ENCODE assay signal across 9 cellular contexts in the genomic region with DNA sequence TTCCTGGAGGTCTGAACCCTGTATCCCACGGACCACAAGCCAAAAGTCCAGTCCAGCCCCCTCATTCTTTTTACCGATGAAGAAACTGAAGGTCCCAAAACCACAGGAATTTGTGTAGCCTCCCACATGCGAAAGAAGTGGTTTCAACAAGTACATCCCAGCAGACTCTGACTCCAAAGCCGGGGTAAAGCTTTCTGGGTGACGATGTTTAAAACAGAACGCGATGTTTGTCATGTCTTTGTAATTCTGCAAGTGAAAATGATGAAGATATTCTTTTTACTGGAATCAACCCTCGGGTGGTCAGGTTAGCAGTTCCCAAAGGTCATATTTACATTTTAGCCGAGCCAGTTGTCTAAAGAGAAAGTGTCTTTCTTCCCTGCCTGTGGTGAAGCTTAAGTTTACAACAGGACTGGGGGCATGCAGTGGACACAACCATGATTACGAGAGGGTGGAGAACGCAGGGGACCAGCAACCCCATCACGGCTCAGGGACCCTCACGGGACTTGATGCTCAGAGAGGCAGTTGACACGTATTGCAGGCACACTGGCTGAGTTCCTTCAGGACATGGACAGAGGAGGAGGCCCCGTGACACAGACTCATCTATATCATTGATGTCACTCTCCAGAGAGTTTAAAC. TPM values are rescaled to one million over a fixed set of nuclear protein-coding genes. Genes with fewer than 3 reads are reported as not detected.
A peak's percentile ranks its signal among the peaks of the same experiment; 100 is the strongest.
DNase-seq lines count a peak whose midpoint lies in the region; ATAC-seq and TF ChIP-seq lines count a peak whose summit lies in the region.
"Had no signal": no experiment of that assay in that cellular context is flagged by ENCODE, and none has a peak within 500 bp of the region (broad histone marks: within the 10 kb centered on the region; RNA-seq: fewer than 3 reads in every experiment).

No MANE protein-coding gene starts in this region.

- no TSS peak for BruUV-seq in OCI-LY7 (replicated peaks; lab: Mats Ljungman, UMichigan)

- no peak overlapping the region for H2BK12ac ChIP-seq in trophoblast cell (ENCODE audit: low read length)

- CTCF ChIA-PET in OCI-LY7 (lab: Charles Lee; ENCODE audit: unreplicated experiment): no interaction called here

- H3K79me2 ChIP-seq in OCI-LY7 (ENCODE audit: insufficient read depth, low read depth, low read length): no peaks in the 10 kb centered on the region
- H3K79me2 ChIP-seq in trophoblast cell (ENCODE audit: control insufficient read depth, insufficient read depth, low read length, poor library complexity): no peaks in the 10 kb centered on the region

- no peak overlapping the region for H3K14ac ChIP-seq in trophoblast cell (ENCODE audit: low read length)

- H4K8ac ChIP-seq in trophoblast cell (ENCODE audit: low read depth, low read length): no peak overlapping the region

- H4K91ac ChIP-seq in trophoblast cell (ENCODE audit: low read depth, low read length): no peak overlapping the region

- POLR2A ChIA-PET in OCI-LY7 (lab: Charles Lee): interaction anchor here (0.8 kb wide), 1 partner anchor 12 kb away, joined by 4 read pairs; no protein-coding TSS in a partner anchor

- DNase-seq in A172 (ENCODE audit: low spot score) (peak; percentile 34), OCI-LY7 (ENCODE audit: low spot score) (no peak), endodermal cell (peak; percentile 41), trophoblast cell (no peak), DMS153 treated with DMSO at 0.1 percent for 48 hours (lab: John Stamatoyannopoulos, UW; ENCODE audit: unreplicated experiment) (no peak)
- DNase-seq: T-cell had no signal

- H2AK5ac ChIP-seq in trophoblast cell (ENCODE audit: low read length): no peak overlapping the region

- no peak overlapping the region for H4K12ac ChIP-seq in trophoblast cell (ENCODE audit: low read depth, low read length)

- H3K36me3 ChIP-seq in OCI-LY7 (ENCODE audit: insufficient read depth, low read length) (no peaks in the 10 kb centered on the region), endodermal cell (ENCODE audit: control insufficient read depth, insufficient read depth, low read length) (no peaks in the 10 kb centered on the region), trophoblast cell (ENCODE audit: control insufficient read depth in 1 of 2, insufficient read depth in 2 of 2, low read length in 2 of 2) (no peaks in the 10 kb centered on the region)

- H3K9me2 ChIP-seq in OCI-LY7 (ENCODE audit: insufficient read depth, low read length): no peaks in the 10 kb centered on the region

- peak overlapping the region; percentile 96 for H3K4me2 ChIP-seq in OCI-LY7 (ENCODE audit: low read length)
- H3K4me2 ChIP-seq in trophoblast cell (ENCODE audit: low read length): no peak overlapping the region

- H3K4me3 ChIP-seq in GM12875 (ENCODE audit: low read depth, low read length) (peak overlapping the region; percentile 6), OCI-LY7 (ENCODE audit: low read depth, low read length, poor library complexity, severe bottlenecking) (peak overlapping the region; percentile 48), endodermal cell (ENCODE audit: low read length) (no peak overlapping the region), trophoblast cell (ENCODE audit: low read depth, low read length) (no peak overlapping the region)

- H3K23ac ChIP-seq in trophoblast cell (ENCODE audit: low read length): no peak overlapping the region

- H2AFZ ChIP-seq in OCI-LY7 (ENCODE audit: low read length) (peak overlapping the region; percentile 86; the same call in 1 of the 2 replicates), trophoblast cell (ENCODE audit: insufficient read depth, low read length, poor library complexity) (no peak overlapping the region)

- peaks cover 11% of the 10 kb centered on the region for H3K4me1 Mint-ChIP-seq in endodermal cell

- H2BK5ac ChIP-seq in trophoblast cell (ENCODE audit: low read depth, low read length, poor library complexity): no peak overlapping the region

- H3K27me3 Mint-ChIP-seq in endodermal cell (ENCODE audit: insufficient read depth): no peaks in the 10 kb centered on the region

- H3K9ac ChIP-seq in endodermal cell (ENCODE audit: extremely low read depth, low read length, poor library complexity, severe bottlenecking) (no peak overlapping the region), trophoblast cell (ENCODE audit: low read length) (no peak overlapping the region)

- 91% methylated on average over 15 of the region's 15 CpGs for WGBS in endodermal cell (ENCODE audit: insufficient coverage in 1 of 2, insufficient read length in 1 of 2), 2 experiments
- WGBS in trophoblast cell (ENCODE audit: extremely low coverage, insufficient coverage, insufficient read length): no CpG with 5 or more reads among the region's 15 CpGs

- no peak overlapping the region for H3K4ac ChIP-seq in trophoblast cell (ENCODE audit: low read depth, low read length)

- peak overlapping the region; percentile 89 for H3K27ac ChIP-seq in OCI-LY7 (ENCODE audit: low read depth, low read length, poor library complexity, severe bottlenecking)
- H3K27ac ChIP-seq in endodermal cell (ENCODE audit: low read depth, low read length): no peak overlapping the region
- H3K27ac ChIP-seq in trophoblast cell (ENCODE audit: low read depth, low read length): no peak overlapping the region

- no peak overlapping the region for H3K18ac ChIP-seq in trophoblast cell (ENCODE audit: low read length)

- no peaks in the 10 kb centered on the region for H4K20me1 ChIP-seq in OCI-LY7 (ENCODE audit: insufficient read depth, low read length)

- no peak overlapping the region for H3K27ac Mint-ChIP-seq in endodermal cell
- H3K27ac Mint-ChIP-seq: T-cell had no signal

- intact Hi-C loops in OCI-LY7 (cut with micrococcal nuclease; ENCODE audit: unreplicated experiment): loop anchor here (2.0 to 5.0 kb wide), 2 partner anchors 19 to 81 kb away; a partner anchor contains a TSS

- no peak overlapping the region for H2BK120ac ChIP-seq in trophoblast cell (ENCODE audit: insufficient read depth, low read length, poor library complexity)

- no peaks in the 10 kb centered on the region for H3K27me3 ChIP-seq in endodermal cell (ENCODE audit: control insufficient read depth, insufficient read depth, low read length, poor library complexity, severe bottlenecking)
- H3K27me3 ChIP-seq in trophoblast cell (ENCODE audit: insufficient read depth, low read length): no peaks in the 10 kb centered on the region

- H3K36me3 Mint-ChIP-seq in endodermal cell (ENCODE audit: low read depth): no peaks in the 10 kb centered on the region
- H3K36me3 Mint-ChIP-seq: T-cell had no signal

- H3K4me1 ChIP-seq in OCI-LY7 (ENCODE audit: insufficient read depth, low read length, poor library complexity, severe bottlenecking) (peaks cover 80% of the 10 kb centered on the region), endodermal cell (ENCODE audit: control insufficient read depth, insufficient read depth, low read length) (peaks cover 3% of the 10 kb centered on the region), trophoblast cell (ENCODE audit: control insufficient read depth in 1 of 2, insufficient read depth in 2 of 2, low read length in 2 of 2) (peaks cover 0 to 2% of the 10 kb centered on the region in 2 experiments)

- TF ChIP-seq CTCF in GM12875 (IDR thresholded peaks at IDR 0.05; ENCODE audit: borderline replicate concordance, insufficient read depth, low read depth, low read length): no peak
- no peak for TF ChIP-seq CTCF in OCI-LY7 (conservative IDR thresholded peaks at IDR 0.05; ENCODE audit: low read length)
- TF ChIP-seq CTCF in endodermal cell (conservative IDR thresholded peaks at IDR 0.05): no peak

- peaks cover 2% of the 10 kb centered on the region for H3K9me3 Mint-ChIP-seq in endodermal cell
- H3K9me3 Mint-ChIP-seq: T-cell had no signal

- ATAC-seq in HG03139 (IDR thresholded peaks at IDR 0.05; ENCODE audit: unreplicated experiment) (no peak), GM19351 (IDR thresholded peaks at IDR 0.05; ENCODE audit: unreplicated experiment) (no peak)
- ATAC-seq: T-cell had no signal

- no peaks in the 10 kb centered on the region for H3K9me3 ChIP-seq in OCI-LY7 (ENCODE audit: low read length)
- no peaks in the 10 kb centered on the region for H3K9me3 ChIP-seq in endodermal cell (ENCODE audit: control insufficient read depth, low read length)
- H3K9me3 ChIP-seq in trophoblast cell (ENCODE audit: insufficient read depth, low read depth, low read length): no peaks in the 10 kb centered on the region

- H3K79me1 ChIP-seq in trophoblast cell (ENCODE audit: low read length): no peaks in the 10 kb centered on the region

- no peak overlapping the region for H3K4me3 Mint-ChIP-seq in endodermal cell
- H3K4me3 Mint-ChIP-seq: T-cell had no signal

RNA-seq across cellular contexts. Expression of a gene that starts 17.8 kb away (rescaled TPM):
- total RNA-seq in A172 (2014; rRNA removed; shearing (Covaris generic)): 13.6 and 21.9 TPM in 2 replicates
- total RNA-seq in OCI-LY7 (2014; rRNA removed; shearing (Covaris generic)): 12.2 and 17.4 TPM in 2 replicates
- total RNA-seq in OCI-LY7 (2022): 32.3 and 41.6 TPM in 2 replicates
- total RNA-seq in endodermal cell: 10 to 100 TPM; 39.0 to 43.0 TPM
- 30.6 TPM for polyA plus RNA-seq in endodermal cell (2013, experiment 1 of 2)
- polyA plus RNA-seq in endodermal cell (2013, experiment 2 of 2): 28.4 TPM
- polyA plus RNA-seq in trophoblast cell (2013): 32.3 and 32.6 TPM in 2 replicates

Comparison
In these comparisons a context has a peak if more than half of its experiments do, and no peak if none do; other contexts are left out.
1. DNase-seq: peak in A172 (single experiment) and endodermal cell (single experiment); none in OCI-LY7 (single experiment), trophoblast cell (0 of 2) and DMS153 treated with DMSO at 0.1 percent for 48 hours (single experiment).
2. H3K4me3 ChIP-seq: peak in GM12875 (single experiment) and OCI-LY7 (single experiment); none in endodermal cell (single experiment) and trophoblast cell (single experiment).